ENCODE assay signal across 22 cellular contexts in genomic region chr1:166139735-166140134, GRCh38. TPM values are rescaled to one million over a fixed set of nuclear protein-coding genes. Genes with fewer than 3 reads are reported as not detected.
DNase-seq lines count a peak whose midpoint lies in the region; ATAC-seq, FAIRE-seq and TF ChIP-seq lines count a peak whose summit lies in the region.
"Had no signal": no experiment of that assay in that cellular context is flagged by ENCODE, and none has a peak within 500 bp of the region (broad histone marks: within the 10 kb centered on the region; RNA-seq: fewer than 3 reads in every experiment).

No MANE protein-coding gene starts in this region.

- no peaks in the 10 kb centered on the region for H3K23me2 ChIP-seq in H1 (ENCODE audit: low read depth, low read length)

- H4K5ac ChIP-seq in H1 (ENCODE audit: insufficient read length, low read depth, low read length) = no peak overlapping the region

- H3K27me3 ChIP-seq in H1 (replicated peaks in 1 of 4; ENCODE audit: control insufficient read depth in 3 of 4, extremely low read depth in 1 of 4, insufficient read depth in 3 of 4, low read length in 3 of 4) = no peaks in the 10 kb centered on the region
- H3K27me3 ChIP-seq: BLaER1 had no signal

- 79% methylated on average over 4 of the region's 4 CpGs; no CpG with 5 or more reads in 1 of the 2 experiments for WGBS in H1 (ENCODE audit: extremely low coverage in 1 of 2, insufficient coverage in 1 of 2, insufficient read length in 1 of 2, insufficient replicate concordance in 2 of 2, low coverage in 1 of 2, low lambda C conversion rate in 2 of 2, missing lambda C conversion rate in 1 of 2), 2 experiments

- ATAC-seq in left ventricle myocardium superior (no peak), HG03280 (IDR thresholded peaks at IDR 0.05; ENCODE audit: unreplicated experiment) (no peak)
- ATAC-seq: GM12878, HCT116 had no signal

- no peak overlapping the region for H2BK5ac ChIP-seq in H1 (ENCODE audit: low read depth, low read length)

- H3K4me3 Mint-ChIP-seq in activated naive CD4-positive, alpha-beta T cell treated with anti-CD3 and anti-CD28 coated beads for 36 hours = no peak overlapping the region
- H3K4me3 Mint-ChIP-seq: CD14-positive monocyte; CD4-positive, alpha-beta memory T cell; HFFc6 had no signal

- no peak overlapping the region for H3K14ac ChIP-seq in H1 (ENCODE audit: insufficient read length)

- H3K4me3 ChIP-seq in H1 (ENCODE audit: extremely low read depth in 1 of 4, insufficient read depth in 2 of 4, low read depth in 3 of 4, low read length in 4 of 4) = no peak overlapping the region
- H3K4me3 ChIP-seq: BLaER1, GM12878 had no signal

- no peak overlapping the region for H2BK120ac ChIP-seq in H1 (replicated peaks; ENCODE audit: low read depth, low read length)

- H4K91ac ChIP-seq in H1 (replicated peaks; ENCODE audit: insufficient read length, low read length) = no peak overlapping the region

- H3K23ac ChIP-seq in H1 (ENCODE audit: insufficient read length) = no peak overlapping the region

- no peak overlapping the region for H4K8ac ChIP-seq in H1 (ENCODE audit: extremely low read depth, insufficient read depth, low read length)

- no peak for TF ChIP-seq EP300 in H1 (IDR thresholded peaks at IDR 0.05; ENCODE audit: borderline replicate concordance in 1 of 2, low read depth in 2 of 2, low read length in 2 of 2)

- H3K36me3 Mint-ChIP-seq in activated naive CD4-positive, alpha-beta T cell treated with anti-CD3 and anti-CD28 coated beads for 36 hours (ENCODE audit: low read depth) = no peaks in the 10 kb centered on the region
- H3K36me3 Mint-ChIP-seq: CD14-positive monocyte; CD4-positive, alpha-beta memory T cell had no signal

- DNase-seq in cardiac septum (ENCODE audit: low spot score) = peak; percentile 19
- no peak for DNase-seq in left ventricle myocardium superior
- no peak for DNase-seq in H1 (ENCODE audit: low read depth in 1 of 2, low spot score in 2 of 2)
- peak; percentile 21 for DNase-seq in left kidney (ENCODE audit: low read depth, low spot score)
- DNase-seq in activated naive CD4-positive, alpha-beta T cell treated with anti-CD3 and anti-CD28 coated beads for 36 hours = no peak
- DNase-seq in ecto neural progenitor cell (ENCODE audit: low spot score) = no peak
- DNase-seq: 8988T; CD4-positive, alpha-beta memory T cell; DMS153; DND-41; EL; HFFc6; IMR-90 had no signal

- no peaks in the 10 kb centered on the region for H3K36me3 ChIP-seq in H1 (ENCODE audit: control insufficient read depth in 2 of 4, insufficient read depth in 4 of 4, low read length in 3 of 4)
- H3K36me3 ChIP-seq: BLaER1 had no signal

- no peak overlapping the region for H3K4me2 ChIP-seq in H1 (ENCODE audit: insufficient read depth in 1 of 2, low read depth in 2 of 2, low read length in 2 of 2)
- H3K4me2 ChIP-seq: BLaER1 had no signal

- H3K9ac ChIP-seq in H1 (replicated peaks in 1 of 4; ENCODE audit: extremely low read depth in 1 of 4, low read depth in 3 of 4, low read length in 3 of 4) = no peak overlapping the region
- H3K9ac ChIP-seq: BLaER1 had no signal

- no peak overlapping the region for H3K27ac ChIP-seq in H1 (ENCODE audit: low read depth, low read length)
- H3K27ac ChIP-seq: BLaER1 had no signal

- H3K9me3 Mint-ChIP-seq in activated naive CD4-positive, alpha-beta T cell treated with anti-CD3 and anti-CD28 coated beads for 36 hours = no peaks in the 10 kb centered on the region

- TF ChIP-seq POLR2A in H1 (IDR thresholded peaks at IDR 0.05; ENCODE audit: control extremely low read depth in 1 of 2, low read depth in 2 of 2, low read length in 2 of 2) = no peak

- no peak overlapping the region for H2AK5ac ChIP-seq in H1 (ENCODE audit: low read depth, low read length)

- POLR2A ChIA-PET in H1 (lab: Charles Lee; ENCODE audit: partially characterized antibody) = no interaction called here

- no peak overlapping the region for H2BK20ac ChIP-seq in H1 (ENCODE audit: low read length)

- peaks cover 14% of the 10 kb centered on the region for H3K27me3 Mint-ChIP-seq in activated naive CD4-positive, alpha-beta T cell treated with anti-CD3 and anti-CD28 coated beads for 36 hours (ENCODE audit: low read depth)

- H3K4ac ChIP-seq in H1 (replicated peaks; ENCODE audit: insufficient read length, low read depth, low read length) = no peak overlapping the region

- CTCF ChIA-PET in H1 (lab: Charles Lee; ENCODE audit: partially characterized antibody) = interaction anchor here (0.6 to 3.9 kb wide), 12 partner anchors 7 to 293 kb away, joined by 3 to 15 read pairs (median 3); no protein-coding TSS in a partner anchor
- CTCF ChIA-PET in activated naive CD4-positive, alpha-beta T cell treated with anti-CD3 and anti-CD28 coated beads for 36 hours (lab: Charles Lee) = no interaction called here

- H2BK12ac ChIP-seq in H1 (ENCODE audit: low read depth, low read length) = no peak overlapping the region

- H3K18ac ChIP-seq in H1 (ENCODE audit: extremely low read depth, low read length) = no peak overlapping the region

- H3K4me1 Mint-ChIP-seq in activated naive CD4-positive, alpha-beta T cell treated with anti-CD3 and anti-CD28 coated beads for 36 hours (ENCODE audit: low read depth) = no peaks in the 10 kb centered on the region
- H3K4me1 Mint-ChIP-seq: CD14-positive monocyte had no signal

- H3K79me1 ChIP-seq in H1 (ENCODE audit: low read depth, low read length) = no peaks in the 10 kb centered on the region

- no peaks in the 10 kb centered on the region for H3K9me3 ChIP-seq in H1 (ENCODE audit: insufficient read depth in 2 of 2, low read depth in 1 of 2, low read length in 1 of 2)
- H3K9me3 ChIP-seq: BLaER1 had no signal

- FAIRE-seq in H1 (lab: Jason Lieb, UNC) = no peak
- FAIRE-seq: GM12878, GM19239, H54, HTR-8/SVneo had no signal

- H3K27ac Mint-ChIP-seq in activated naive CD4-positive, alpha-beta T cell treated with anti-CD3 and anti-CD28 coated beads for 36 hours = no peak overlapping the region
- H3K27ac Mint-ChIP-seq: CD14-positive monocyte; CD4-positive, alpha-beta memory T cell; HFFc6 had no signal

- no peaks in the 10 kb centered on the region for H3K79me2 ChIP-seq in H1 (ENCODE audit: control insufficient read depth in 1 of 2, insufficient read depth in 2 of 2, low read length in 2 of 2)

- no peaks in the 10 kb centered on the region for H4K20me1 ChIP-seq in H1 (replicated peaks in 1 of 2; ENCODE audit: control insufficient read depth in 1 of 2, insufficient read depth in 2 of 2, low read length in 2 of 2)
- H4K20me1 ChIP-seq: BLaER1 had no signal

- no peak overlapping the region for H2BK15ac ChIP-seq in H1 (ENCODE audit: low read length)

- TF ChIP-seq CTCF in H1 (IDR thresholded peaks at IDR 0.05; ENCODE audit: control extremely low read depth in 1 of 3, insufficient read depth in 1 of 3, low read depth in 1 of 3, low read length in 3 of 3) = 0 out of 4 replicates have a peak, but pooled peaks of 1 of the 3 experiments have one; percentile 15

- TF ChIP-seq RAD21 in H1 (IDR thresholded peaks at IDR 0.05 in 1 of 2, conservative IDR thresholded peaks at IDR 0.05 in 1 of 2; ENCODE audit: low read depth in 2 of 2, low read length in 2 of 2) = peak; percentile 4 to 33; a peak in 2 of 4 replicates

- H3K4me1 ChIP-seq in H1 (replicated peaks in 1 of 4; ENCODE audit: control insufficient read depth in 3 of 4, insufficient read depth in 4 of 4, low read length in 3 of 4) = no peaks in the 10 kb centered on the region

- intact Hi-C loops in cardiac septum (cut with DNase I) (no loop called here), left ventricle myocardium superior (cut with micrococcal nuclease) (no loop called here)
- intact Hi-C loops in activated naive CD4-positive, alpha-beta T cell treated with anti-CD3 and anti-CD28 coated beads for 36 hours (cut with micrococcal nuclease) = no loop called here

- no peak overlapping the region for H3K56ac ChIP-seq in H1 (replicated peaks; ENCODE audit: insufficient read length, low read depth, low read length)

- H2AFZ ChIP-seq in H1 (ENCODE audit: low read length) = no peak overlapping the region; the same call in 1 of the 2 replicates

TF ChIP-seq in H1, 55 proteins besides CTCF, POLR2A, EP300 and RAD21 (continues in another document):
- TF ChIP-seq SP4 (IDR thresholded peaks at IDR 0.05; ENCODE audit: low read length) = no peak
- no peak for TF ChIP-seq CBX5 (IDR thresholded peaks at IDR 0.05; ENCODE audit: low read depth, low read length)
- no peak for TF ChIP-seq TCF12 (IDR thresholded peaks at IDR 0.05; ENCODE audit: low read depth, low read length)
- TF ChIP-seq SIX5 (IDR thresholded peaks at IDR 0.05; ENCODE audit: low read depth, low read length) = no peak
- no peak for TF ChIP-seq ASH2L (IDR thresholded peaks at IDR 0.05; ENCODE audit: low read length)
- no peak for TF ChIP-seq SAP30 (IDR thresholded peaks at IDR 0.05; ENCODE audit: insufficient read depth, insufficient replicate concordance, low read length)
- no peak for TF ChIP-seq USF2 (IDR thresholded peaks at IDR 0.05; ENCODE audit: low read length)
- TF ChIP-seq TBP (IDR thresholded peaks at IDR 0.05; ENCODE audit: low read depth, low read length) = no peak
- TF ChIP-seq JUND (IDR thresholded peaks at IDR 0.05; ENCODE audit: low read length) = no peak
- TF ChIP-seq POU5F1 (IDR thresholded peaks at IDR 0.05; ENCODE audit: low read depth, low read length) = no peak
- no peak for TF ChIP-seq TAF1 (IDR thresholded peaks at IDR 0.05; ENCODE audit: low read depth, low read length)
- no peak for TF ChIP-seq FOSL1 (IDR thresholded peaks at IDR 0.05; ENCODE audit: insufficient read depth, low read depth, low read length)
- TF ChIP-seq GTF2F1 (IDR thresholded peaks at IDR 0.05; ENCODE audit: borderline replicate concordance, low read depth, low read length) = no peak

RNA-seq across cellular contexts. Expression of gene FAM78B, which starts 27.1 kb away (rescaled TPM):
- total RNA-seq in cardiac septum (2.7 TPM), left ventricle myocardium superior (3.8 TPM)
- total RNA-seq in H1 (2021; fragmentation: NEBNext Ultra II Directional; extraction: Animal tissue kit (Norgen Biotek cat#: 25700)) = 3.6 and 4.0 TPM in 2 replicates
- polyA plus RNA-seq in H1 (2011; rRNA removed) = 2.3 and 3.0 TPM in 2 replicates
- 3.4 TPM for polyA plus RNA-seq in H1 (2011; cell fraction: cytosol; rRNA removed)
- polyA plus RNA-seq in H1 (2011; cell fraction: nucleus; rRNA removed) = 4.2 TPM
- 2.6 to 3.5 TPM (median 3.0 TPM) in 4 replicates for polyA plus RNA-seq in H1 (2012, experiment 1 of 2)
- polyA plus RNA-seq in H1 (2012, experiment 2 of 2) = 1.8 TPM
- 1.9 TPM for polyA plus RNA-seq in H1 (2013, experiment 1 of 2)
- polyA plus RNA-seq in H1 (2013, experiment 2 of 2) = 1.7 TPM
- 2.9 and 3.7 TPM in 2 replicates for polyA minus RNA-seq in H1 (2011; rRNA and poly(A)+ RNA removed)
- 1.5 TPM for polyA minus RNA-seq in H1 (2011; cell fraction: cytosol; rRNA and poly(A)+ RNA removed)
- polyA minus RNA-seq in H1 (2011; cell fraction: nucleus; rRNA and poly(A)+ RNA removed) = 7.5 TPM
- under 1 TPM in 1 of 2 experiments, not detected in 1; 0.24 TPM for total RNA-seq in activated naive CD4-positive, alpha-beta T cell treated with anti-CD3 and anti-CD28 coated beads for 36 hours
- total RNA-seq: G401 had no signal
- polyA plus RNA-seq: CD14-positive monocyte had no signal

Comparison
In these comparisons a context has a peak if more than half of its experiments do, and no peak if none do; other contexts are left out.
1. DNase-seq: peak in cardiac septum (single experiment) and left kidney (single experiment); none in left ventricle myocardium superior (single experiment), H1 (0 of 2), activated naive CD4-positive, alpha-beta T cell treated with anti-CD3 and anti-CD28 coated beads for 36 hours (single experiment) and ecto neural progenitor cell (single experiment).